ENCODE assay signal across 21 cellular contexts in the genomic region with DNA sequence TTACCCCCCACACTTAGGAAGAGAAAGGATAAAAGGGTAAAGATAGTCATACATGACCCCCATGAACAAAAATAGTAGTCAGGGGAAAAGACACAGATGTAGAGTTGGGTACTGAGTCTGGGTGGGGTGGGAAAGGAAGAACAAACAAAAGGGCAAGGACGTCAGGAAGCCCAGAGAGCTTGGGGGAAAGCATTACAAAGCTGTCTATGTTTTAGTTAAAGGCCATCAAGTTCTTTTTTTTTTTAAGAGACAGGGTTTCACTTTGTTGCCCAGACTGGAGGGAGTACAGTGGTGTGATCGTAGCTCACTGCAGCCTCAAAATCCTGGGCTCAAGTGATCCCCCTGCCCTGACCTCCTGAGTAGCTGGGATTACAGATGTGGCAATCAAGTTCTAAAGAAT.
DNase-seq lines count a peak whose midpoint lies in the region; ATAC-seq and TF ChIP-seq lines count a peak whose summit lies in the region.
"Had no signal": no experiment of that assay in that cellular context is flagged by ENCODE, and none has a peak within 500 bp of the region (broad histone marks: within the 10 kb centered on the region; RNA-seq: fewer than 3 reads in every experiment).

No MANE protein-coding gene starts in this region.

- H3K9me3 Mint-ChIP-seq in osteocyte (ENCODE audit: unreplicated experiment), result no peaks in the 10 kb centered on the region
- no peaks in the 10 kb centered on the region for H3K9me3 Mint-ChIP-seq in activated CD4-positive, alpha-beta memory T cell treated with anti-CD3 and anti-CD28 coated beads for 36 hours
- H3K9me3 Mint-ChIP-seq: effector memory CD8-positive, alpha-beta T cell; natural killer cell; type B pancreatic cell had no signal

- H3K27ac Mint-ChIP-seq in osteocyte (ENCODE audit: unreplicated experiment), result no peak overlapping the region
- H3K27ac Mint-ChIP-seq in activated CD4-positive, alpha-beta memory T cell treated with anti-CD3 and anti-CD28 coated beads for 36 hours, result no peak overlapping the region
- H3K27ac Mint-ChIP-seq: activated T-helper 17 cell treated with anti-CD3 and anti-CD28 coated beads, Interleukin-2, amount 50 U/mL, for 72 hours; B cell; effector memory CD8-positive, alpha-beta T cell; natural killer cell; progenitor cell of endocrine pancreas; type B pancreatic cell had no signal

- H3K9ac ChIP-seq in mammary epithelial cell (ENCODE audit: insufficient read depth, low read length), result no peak overlapping the region

- TF ChIP-seq POLR2A in breast epithelium (IDR thresholded peaks at IDR 0.05) (no peak), esophagus muscularis mucosa (IDR thresholded peaks at IDR 0.05; ENCODE audit: low read depth) (no peak), transverse colon (IDR thresholded peaks at IDR 0.05) (no peak)

- H3K36me3 ChIP-seq in breast epithelium (no peaks in the 10 kb centered on the region), mammary epithelial cell (ENCODE audit: insufficient read depth, low read length) (no peaks in the 10 kb centered on the region), esophagus muscularis mucosa (peaks cover 14 to 77% (median 73%) of the 10 kb centered on the region in 4 donors), psoas muscle (ENCODE audit: insufficient read depth in 1 of 2, low read depth in 1 of 2) (peaks cover 3 to 79% of the 10 kb centered on the region in 2 donors), transverse colon (no peaks in the 10 kb centered on the region)
- H3K36me3 ChIP-seq: adrenal gland had no signal

- POLR2A ChIA-PET in activated CD4-positive, alpha-beta memory T cell treated with anti-CD3 and anti-CD28 coated beads for 36 hours (lab: Charles Lee), result no interaction called here

- ATAC-seq in psoas muscle, result no peak
- ATAC-seq: activated T-helper 17 cell treated with anti-CD3 and anti-CD28 coated beads, Interleukin-2, amount 50 U/mL, for 72 hours; effector memory CD8-positive, alpha-beta T cell; natural killer cell had no signal

- no TSS peak for BruUV-seq in mammary epithelial cell (replicated peaks; lab: Mats Ljungman, UMichigan)

- no peaks in the 10 kb centered on the region for H3K79me2 ChIP-seq in mammary epithelial cell (ENCODE audit: insufficient read depth, low read length)

- WGBS in mammary epithelial cell (ENCODE audit: low coverage, missing lambda C conversion rate), result 69% methylated on average over 2 of the region's 2 CpGs
- 47% methylated on average over 2 of the region's 2 CpGs for WGBS in esophagus muscularis mucosa
- 45 to 68% (median 64%) methylated on average over 2 of the region's 2 CpGs for WGBS in psoas muscle, 3 donors
- 32 to 36% methylated on average over 2 of the region's 2 CpGs for WGBS in transverse colon (ENCODE audit: low coverage in 1 of 2), 2 donors

- TF ChIP-seq EP300 in esophagus muscularis mucosa (IDR thresholded peaks at IDR 0.05), result no peak
- no peak for TF ChIP-seq EP300 in transverse colon (IDR thresholded peaks at IDR 0.05; ENCODE audit: low read depth)

- CTCF ChIA-PET in mammary epithelial cell (lab: Charles Lee; ENCODE audit: low non-redundant PET), result no interaction called here
- CTCF ChIA-PET in activated CD4-positive, alpha-beta memory T cell treated with anti-CD3 and anti-CD28 coated beads for 36 hours (lab: Charles Lee), result interaction anchor here (1.0 to 4.8 kb wide), 4 partner anchors 11 to 143 kb away, joined by 3 to 33 read pairs (median 3); no protein-coding TSS in a partner anchor

- no peaks in the 10 kb centered on the region for H3K36me3 Mint-ChIP-seq in osteocyte (ENCODE audit: unreplicated experiment)
- no peaks in the 10 kb centered on the region for H3K36me3 Mint-ChIP-seq in activated CD4-positive, alpha-beta memory T cell treated with anti-CD3 and anti-CD28 coated beads for 36 hours
- H3K36me3 Mint-ChIP-seq: natural killer cell had no signal

- dilution Hi-C loops in mammary epithelial cell (cut with HindIII; ENCODE audit: low sequenced_read_pairs), result no loop called here

- H3K27me3 ChIP-seq in breast epithelium (no peaks in the 10 kb centered on the region), mammary epithelial cell (ENCODE audit: insufficient read depth, low read length) (no peaks in the 10 kb centered on the region), esophagus muscularis mucosa (no peaks in the 10 kb centered on the region), psoas muscle (ENCODE audit: insufficient read depth in 3 of 3, low read length in 2 of 3) (no peaks in the 10 kb centered on the region), transverse colon (no peaks in the 10 kb centered on the region)
- H3K27me3 ChIP-seq: adrenal gland had no signal

- H2AFZ ChIP-seq in mammary epithelial cell (ENCODE audit: low read depth, low read length), result no peak overlapping the region

- H3K9me3 ChIP-seq in breast epithelium (no peaks in the 10 kb centered on the region), mammary epithelial cell (replicated peaks; ENCODE audit: insufficient read depth, low read length) (no peaks in the 10 kb centered on the region), esophagus muscularis mucosa (no peaks in the 10 kb centered on the region), psoas muscle (no peaks in the 10 kb centered on the region), transverse colon (no peaks in the 10 kb centered on the region)
- H3K9me3 ChIP-seq: adrenal gland had no signal

- in situ Hi-C loops in mammary epithelial cell (cut with MboI; ENCODE audit: low sequenced_read_pairs in 2 of 2) (no loop called here), transverse colon (cut with MboI; ENCODE audit: low pct_ligation_motif_present in 1 of 4, low pct_unique_long_range_greater_than_20kb in 1 of 4, low sequenced_read_pairs in 3 of 4) (loop anchor here in 1 of 4 donors (25.0 kb wide), 1 partner anchor 448 kb away; no protein-coding TSS in a partner anchor)

- no peak for DNase-seq in breast epithelium (ENCODE audit: low spot score in 2 of 2)
- no peak for DNase-seq in mammary epithelial cell
- DNase-seq in esophagus muscularis mucosa (ENCODE audit: extremely low spot score), result no peak
- DNase-seq in psoas muscle, result no peak
- DNase-seq in transverse colon, result no peak
- DNase-seq in HuH-7.5 (ENCODE audit: low spot score), result no peak
- DNase-seq in osteocyte (ENCODE audit: extremely low spot score, unreplicated experiment), result no peak
- DNase-seq in activated CD4-positive, alpha-beta memory T cell treated with anti-CD3 and anti-CD28 coated beads for 36 hours, result no peak
- DNase-seq: activated CD4-positive, alpha-beta T cell treated with anti-CD3 and anti-CD28 coated beads for 48 hours; effector memory CD8-positive, alpha-beta T cell; KG1; mesendoderm; natural killer cell; NCI-H187 treated with DMSO at 0.1 percent for 48 hours; stimulated activated CD8-positive, alpha-beta memory T cell treated with anti-CD3 and anti-CD28 coated beads, Interleukin-4, amount 100 ng/mL, for 48 hours had no signal

- H3K27me3 Mint-ChIP-seq in osteocyte (ENCODE audit: unreplicated experiment), result peaks cover 27% of the 10 kb centered on the region
- H3K27me3 Mint-ChIP-seq in activated CD4-positive, alpha-beta memory T cell treated with anti-CD3 and anti-CD28 coated beads for 36 hours, result peaks cover 2% of the 10 kb centered on the region
- H3K27me3 Mint-ChIP-seq: activated T-helper 17 cell treated with anti-CD3 and anti-CD28 coated beads, Interleukin-2, amount 50 U/mL, for 72 hours; effector memory CD8-positive, alpha-beta T cell; type B pancreatic cell had no signal

- peaks cover 0 to 5% of the 10 kb centered on the region in 2 donors for H3K4me1 ChIP-seq in breast epithelium
- H3K4me1 ChIP-seq in mammary epithelial cell (ENCODE audit: insufficient read depth, low read length), result peaks cover 6% of the 10 kb centered on the region
- H3K4me1 ChIP-seq in esophagus muscularis mucosa, result peaks cover 85 to 100% (median 98%) of the 10 kb centered on the region in 4 donors
- peaks cover 19% of the 10 kb centered on the region for H3K4me1 ChIP-seq in psoas muscle
- H3K4me1 ChIP-seq in transverse colon, result peaks cover 16 to 58% (median 20%) of the 10 kb centered on the region in 4 donors

- intact Hi-C loops in breast epithelium (cut with DNase I; ENCODE audit: low total_unique reads) (no loop called here), mammary epithelial cell (cut with micrococcal nuclease) (no loop called here), esophagus muscularis mucosa (cut with DNase I) (no loop called here), psoas muscle (cut with DNase I) (loop anchor here in 1 of 2 donors (5.0 kb wide), 1 partner anchor 33 kb away; no protein-coding TSS in a partner anchor), transverse colon (cut with DNase I; ENCODE audit: low total_unique reads) (no loop called here)
- intact Hi-C loops in activated CD4-positive, alpha-beta memory T cell treated with anti-CD3 and anti-CD28 coated beads for 36 hours (cut with micrococcal nuclease), result no loop called here

- H3K27ac ChIP-seq in breast epithelium, result peak overlapping the region; percentile 45 to 52
- no peak overlapping the region for H3K27ac ChIP-seq in mammary epithelial cell (ENCODE audit: insufficient read depth, low read depth, low read length)
- H3K27ac ChIP-seq in esophagus muscularis mucosa (replicated peaks in 1 of 4), result peak overlapping the region; percentile 67 to 97 (median 86)
- peak overlapping the region; percentile 13 for H3K27ac ChIP-seq in psoas muscle
- H3K27ac ChIP-seq in transverse colon, result peak overlapping the region; percentile 47 to 61 (median 54)
- H3K27ac ChIP-seq: 22Rv1 had no signal

- H3K4me3 Mint-ChIP-seq in osteocyte (ENCODE audit: unreplicated experiment), result no peak overlapping the region
- H3K4me3 Mint-ChIP-seq in activated CD4-positive, alpha-beta memory T cell treated with anti-CD3 and anti-CD28 coated beads for 36 hours, result no peak overlapping the region
- H3K4me3 Mint-ChIP-seq: activated T-helper 17 cell treated with anti-CD3 and anti-CD28 coated beads, Interleukin-2, amount 50 U/mL, for 72 hours; B cell; effector memory CD8-positive, alpha-beta T cell; natural killer cell; type B pancreatic cell had no signal

- H4K20me1 ChIP-seq in mammary epithelial cell (ENCODE audit: insufficient read depth, low read length), result no peaks in the 10 kb centered on the region

- peaks cover 32% of the 10 kb centered on the region for H3K4me1 Mint-ChIP-seq in osteocyte (ENCODE audit: unreplicated experiment)
- peaks cover 10% of the 10 kb centered on the region for H3K4me1 Mint-ChIP-seq in activated CD4-positive, alpha-beta memory T cell treated with anti-CD3 and anti-CD28 coated beads for 36 hours (ENCODE audit: low read depth)
- H3K4me1 Mint-ChIP-seq: natural killer cell had no signal

- no peak overlapping the region for H3K4me2 ChIP-seq in mammary epithelial cell (ENCODE audit: insufficient read depth, low read depth, low read length)

- TF ChIP-seq CTCF in breast epithelium (IDR thresholded peaks at IDR 0.05) (no peak), mammary epithelial cell (conservative IDR thresholded peaks at IDR 0.05 in 1 of 2, IDR thresholded peaks at IDR 0.05 in 1 of 2; ENCODE audit: extremely low read depth in 1 of 2, insufficient read depth in 1 of 2, low read depth in 1 of 2, low read length in 2 of 2) (no peak), esophagus muscularis mucosa (IDR thresholded peaks at IDR 0.05) (no peak), psoas muscle (IDR thresholded peaks at IDR 0.05) (no peak), transverse colon (IDR thresholded peaks at IDR 0.05) (no peak), osteocyte (IDR thresholded peaks at IDR 0.05) (no peak)

- H3K4me3 ChIP-seq in breast epithelium, result no peak overlapping the region
- no peak overlapping the region for H3K4me3 ChIP-seq in mammary epithelial cell (replicated peaks in 1 of 3; ENCODE audit: insufficient read depth in 1 of 3, low read depth in 2 of 3, low read length in 3 of 3)
- H3K4me3 ChIP-seq in esophagus muscularis mucosa, result no peak overlapping the region
- no peak overlapping the region for H3K4me3 ChIP-seq in psoas muscle
- no peak overlapping the region for H3K4me3 ChIP-seq in transverse colon
- H3K4me3 ChIP-seq: adrenal gland had no signal
